In the genomic region with DNA sequence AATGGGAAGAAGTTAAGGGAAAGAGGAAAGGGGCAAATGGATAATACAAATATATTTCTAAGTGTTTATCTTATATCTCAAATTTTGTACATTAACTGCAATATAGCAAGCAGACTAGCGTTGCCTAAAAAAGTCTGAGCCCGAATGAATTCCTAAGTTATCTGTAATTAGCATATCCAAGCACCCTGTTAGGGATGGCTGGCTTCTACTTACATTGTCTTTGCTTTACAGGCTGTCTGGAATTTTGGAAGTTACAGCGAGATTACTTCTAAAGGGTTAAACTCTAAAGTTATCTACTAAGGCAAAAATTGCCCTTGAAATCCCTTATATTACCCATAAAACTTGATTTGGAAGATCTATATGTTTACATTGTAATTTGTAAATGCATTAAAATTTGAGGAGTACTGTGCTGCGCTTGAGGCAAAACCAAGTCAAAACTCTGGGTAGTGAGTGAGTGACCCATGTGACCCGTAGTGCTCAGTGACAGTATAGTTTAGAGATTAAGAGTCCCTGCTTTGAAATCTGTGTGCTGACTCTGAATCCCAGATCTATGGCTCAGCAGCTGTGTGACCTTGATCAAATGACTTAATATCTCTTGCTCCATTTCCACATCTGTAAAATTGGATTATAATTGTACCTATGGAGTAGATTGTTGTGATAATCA, we compare ENCODE assay signal across 1 cellular context.
TF ChIP-seq lines count a peak whose summit lies in the region.

No MANE protein-coding gene starts in this region.

TF ChIP-seq in GM23338, 12 proteins besides CTCF, POLR2A, EP300 and RAD21 (continued from another document):
- TF ChIP-seq ZNF462 (CRISPR knock-in tag; IDR thresholded peaks at IDR 0.05) = no peak
- no peak for TF ChIP-seq EZH2phosphoT487 (IDR thresholded peaks at IDR 0.05; ENCODE audit: unreplicated experiment)
- TF ChIP-seq NANOG (IDR thresholded peaks at IDR 0.05; ENCODE audit: borderline replicate concordance) = no peak
- TF ChIP-seq ETS1 (IDR thresholded peaks at IDR 0.05) = no peak
- TF ChIP-seq, protein P1, sequence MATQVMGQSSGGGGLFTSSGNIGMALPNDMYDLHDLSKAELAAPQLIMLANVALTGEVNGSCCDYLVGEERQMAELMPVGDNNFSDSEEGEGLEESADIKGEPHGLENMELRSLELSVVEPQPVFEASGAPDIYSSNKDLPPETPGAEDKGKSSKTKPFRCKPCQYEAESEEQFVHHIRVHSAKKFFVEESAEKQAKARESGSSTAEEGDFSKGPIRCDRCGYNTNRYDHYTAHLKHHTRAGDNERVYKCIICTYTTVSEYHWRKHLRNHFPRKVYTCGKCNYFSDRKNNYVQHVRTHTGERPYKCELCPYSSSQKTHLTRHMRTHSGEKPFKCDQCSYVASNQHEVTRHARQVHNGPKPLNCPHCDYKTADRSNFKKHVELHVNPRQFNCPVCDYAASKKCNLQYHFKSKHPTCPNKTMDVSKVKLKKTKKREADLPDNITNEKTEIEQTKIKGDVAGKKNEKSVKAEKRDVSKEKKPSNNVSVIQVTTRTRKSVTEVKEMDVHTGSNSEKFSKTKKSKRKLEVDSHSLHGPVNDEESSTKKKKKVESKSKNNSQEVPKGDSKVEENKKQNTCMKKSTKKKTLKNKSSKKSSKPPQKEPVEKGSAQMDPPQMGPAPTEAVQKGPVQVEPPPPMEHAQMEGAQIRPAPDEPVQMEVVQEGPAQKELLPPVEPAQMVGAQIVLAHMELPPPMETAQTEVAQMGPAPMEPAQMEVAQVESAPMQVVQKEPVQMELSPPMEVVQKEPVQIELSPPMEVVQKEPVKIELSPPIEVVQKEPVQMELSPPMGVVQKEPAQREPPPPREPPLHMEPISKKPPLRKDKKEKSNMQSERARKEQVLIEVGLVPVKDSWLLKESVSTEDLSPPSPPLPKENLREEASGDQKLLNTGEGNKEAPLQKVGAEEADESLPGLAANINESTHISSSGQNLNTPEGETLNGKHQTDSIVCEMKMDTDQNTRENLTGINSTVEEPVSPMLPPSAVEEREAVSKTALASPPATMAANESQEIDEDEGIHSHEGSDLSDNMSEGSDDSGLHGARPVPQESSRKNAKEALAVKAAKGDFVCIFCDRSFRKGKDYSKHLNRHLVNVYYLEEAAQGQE (IDR thresholded peaks at IDR 0.05; ENCODE audit: unreplicated experiment) = no peak
- no peak for TF ChIP-seq ZNF331 (CRISPR knock-in tag; IDR thresholded peaks at IDR 0.05; ENCODE audit: low read depth)
